Comparison of ENCODE assay signal across 17 cellular contexts in genomic region chr12:10191865-10192264, GRCh38. TPM values are rescaled to one million over a fixed set of nuclear protein-coding genes. Genes with fewer than 3 reads are reported as not detected.
A peak's percentile ranks its signal among the peaks of the same experiment; 100 is the strongest.
DNase-seq lines count a peak whose midpoint lies in the region; ATAC-seq, FAIRE-seq and TF ChIP-seq lines count a peak whose summit lies in the region.
"Had no signal": no experiment of that assay in that cellular context is flagged by ENCODE, and none has a peak within 500 bp of the region (broad histone marks: within the 10 kb centered on the region; RNA-seq: fewer than 3 reads in every experiment).

No MANE protein-coding gene starts in this region.

- no peak overlapping the region for H3K14ac ChIP-seq in IMR-90 (replicated peaks; ENCODE audit: low read depth, low read length)
- no peak overlapping the region for H3K14ac ChIP-seq in neuronal stem cell (ENCODE audit: low read length)

- H3K4me1 ChIP-seq in IMR-90 (ENCODE audit: control insufficient read depth, insufficient read depth, low read length) (peaks cover 11% of the 10 kb centered on the region), neuronal stem cell (ENCODE audit: control insufficient read depth in 2 of 2, insufficient read depth in 1 of 2, low read depth in 1 of 2, low read length in 2 of 2) (no peaks in the 10 kb centered on the region)
- H3K4me1 ChIP-seq: vagina had no signal

- H3K9ac ChIP-seq in IMR-90 (ENCODE audit: low read depth, low read length), result no peak overlapping the region
- H3K9ac ChIP-seq in neuronal stem cell (ENCODE audit: low read depth, low read length, poor library complexity), result no peak overlapping the region

- H3K23ac ChIP-seq in IMR-90 (ENCODE audit: low read depth, low read length) (no peak overlapping the region), neuronal stem cell (ENCODE audit: low read depth, low read length, poor library complexity) (no peak overlapping the region)

- H3K79me1 ChIP-seq in IMR-90 (ENCODE audit: low read depth in 1 of 2, low read length in 2 of 2) (no peaks in the 10 kb centered on the region), neuronal stem cell (ENCODE audit: low read depth, low read length) (no peaks in the 10 kb centered on the region)

- TF ChIP-seq POLR2A in IMR-90 (IDR thresholded peaks at IDR 0.05; ENCODE audit: low read depth, low read length), result no peak

- H2AFZ ChIP-seq in IMR-90 (replicated peaks; ENCODE audit: low read length, poor library complexity), result no peak overlapping the region
- H2AFZ ChIP-seq in neuronal stem cell (ENCODE audit: low read length), result no peak overlapping the region

- peaks cover 19% of the 10 kb centered on the region for H3K4me1 Mint-ChIP-seq in MCF 10A (ENCODE audit: insufficient read depth, unreplicated experiment)

- no peaks in the 10 kb centered on the region for H4K20me1 ChIP-seq in IMR-90 (ENCODE audit: insufficient read depth, low read length)

- H2BK120ac ChIP-seq in IMR-90 (ENCODE audit: low read depth, low read length) (peak overlapping the region; percentile 98), neuronal stem cell (ENCODE audit: low read depth, low read length) (no peak overlapping the region)

- H3K9me1 ChIP-seq in IMR-90 (ENCODE audit: insufficient read depth, low read length), result peaks cover 3% of the 10 kb centered on the region

- no peak overlapping the region for H4K91ac ChIP-seq in IMR-90 (ENCODE audit: insufficient read depth, low read depth, low read length)
- no peak overlapping the region for H4K91ac ChIP-seq in neuronal stem cell (ENCODE audit: low read depth, low read length, poor library complexity)

- H4K5ac ChIP-seq in IMR-90 (ENCODE audit: low read depth, low read length), result no peak overlapping the region

- in situ Hi-C loops in IMR-90 (cut with MboI; ENCODE audit: low sequenced_read_pairs), result loop anchor here (5.0 kb wide), 1 partner anchor 40 kb away; no protein-coding TSS in a partner anchor

- no peak overlapping the region for H2AK5ac ChIP-seq in IMR-90 (ENCODE audit: low read depth, low read length)
- H2AK5ac ChIP-seq in neuronal stem cell (ENCODE audit: low read depth, low read length), result no peak overlapping the region

- intact Hi-C loops in IMR-90 (cut with micrococcal nuclease), result loop anchor here (1.0 to 5.0 kb wide), 3 partner anchors 20 to 440 kb away; partner anchors contain the start of gene GABARAPL1
- intact Hi-C loops in MCF 10A (cut with micrococcal nuclease), result no loop called here

- peak; percentile 40 for ATAC-seq in IMR-90 (ENCODE audit: low read depth)
- ATAC-seq in HG03108 (IDR thresholded peaks at IDR 0.05; ENCODE audit: unreplicated experiment), result no peak

- no TSS peak for BruUV-seq in IMR-90 (replicated peaks; lab: Mats Ljungman, UMichigan)
- BruUV-seq in MCF 10A (replicated peaks; lab: Mats Ljungman, UMichigan), result no TSS peak

- H3K4me2 ChIP-seq in IMR-90 (ENCODE audit: low read depth, low read length) (no peak overlapping the region), neuronal stem cell (ENCODE audit: insufficient read depth, low read length, poor library complexity, severe bottlenecking) (no peak overlapping the region)

- H2BK20ac ChIP-seq in IMR-90 (ENCODE audit: low read depth, low read length), result peak overlapping the region; percentile 99; the same call in 1 of the 2 replicates

- no peak overlapping the region for H2BK12ac ChIP-seq in neuronal stem cell (ENCODE audit: low read length)

- CTCF ChIA-PET in IMR-90 (lab: Yijun Ruan, JAX), result interaction anchor here (1.0 to 2.6 kb wide), 2 partner anchors 38 to 49 kb away, joined by 5 to 31 read pairs; no protein-coding TSS in a partner anchor
- CTCF ChIA-PET in MCF 10A (lab: Yijun Ruan, JAX), result interaction anchor here (0.5 to 11.3 kb wide), 17 partner anchors 9 to 199 kb away, joined by 3 to 255 read pairs (median 4); no protein-coding TSS in a partner anchor

- no CpG with 5 or more reads among the region's 2 CpGs for WGBS in IMR-90 (ENCODE audit: extremely low coverage in 2 of 2, insufficient read length in 1 of 2), 2 experiments
- WGBS in neuronal stem cell (ENCODE audit: extremely low coverage in 2 of 2, insufficient read length in 2 of 2, insufficient replicate concordance in 1 of 2), 2 donors, result no CpG with 5 or more reads among the region's 2 CpGs

- H2AK9ac ChIP-seq in IMR-90 (replicated peaks; ENCODE audit: low read depth, low read length, poor library complexity), result no peak overlapping the region

- H3K9me3 Mint-ChIP-seq in MCF 10A (ENCODE audit: unreplicated experiment), result no peaks in the 10 kb centered on the region

- peak; percentile 39 for DNase-seq in AG08396 (ENCODE audit: low spot score)
- peak; percentile 81 for DNase-seq in IMR-90
- DNase-seq in MCF 10A (ENCODE audit: unreplicated experiment), result peak; percentile 61
- peak; percentile 62 for DNase-seq in iris pigment epithelial cell (ENCODE audit: low read depth)
- DNase-seq in neuronal stem cell (ENCODE audit: low spot score), result no peak
- no peak for DNase-seq in effector CD4-positive, alpha-beta T cell
- DNase-seq in GM19239 (ENCODE audit: insufficient read length, low spot score), result no peak
- DNase-seq: activated CD4-positive, alpha-beta T cell treated with anti-CD3 and anti-CD28 coated beads for 4 hours; activated T-cell treated with anti-CD3 and anti-CD28 coated beads, Interleukin-2, amount 50 U/mL, for 48 hours; DMS53; Karpas-422; NCI-H2029 treated with DMSO at 0.1 percent for 48 hours; posterior cingulate gyrus had no signal

- H2BK15ac ChIP-seq in IMR-90 (ENCODE audit: low read depth, low read length), result no peak overlapping the region; the same call in 2 of the 3 replicates
- no peak overlapping the region for H2BK15ac ChIP-seq in neuronal stem cell (ENCODE audit: low read length)

- H3K56ac ChIP-seq in IMR-90 (ENCODE audit: extremely low read depth, insufficient read depth, low read length), result peak overlapping the region; percentile 57; the same call in 1 of the 2 replicates

- H3K27me3 ChIP-seq in IMR-90 (ENCODE audit: control insufficient read depth, insufficient read depth, low read length), result no peaks in the 10 kb centered on the region
- no peaks in the 10 kb centered on the region for H3K27me3 ChIP-seq in neuronal stem cell (ENCODE audit: control insufficient read depth in 3 of 3, insufficient read depth in 3 of 3, low read depth in 1 of 3, low read length in 3 of 3)
- H3K27me3 ChIP-seq: vagina had no signal

- POLR2A ChIA-PET in IMR-90 (lab: Charles Lee; ENCODE audit: unreplicated experiment), result interaction anchor here (0.6 kb wide), 1 partner anchor 22 kb away, joined by 10 read pairs; no protein-coding TSS in a partner anchor
- POLR2A ChIA-PET in MCF 10A (lab: Yijun Ruan, JAX), result interaction anchor here (0.7 to 3.2 kb wide), 12 partner anchors 9 to 48 kb away, joined by 3 to 20 read pairs (median 4); partner anchors contain the start of gene GABARAPL1

- H3K18ac ChIP-seq in IMR-90 (ENCODE audit: low read depth, low read length) (no peak overlapping the region), neuronal stem cell (ENCODE audit: low read length) (no peak overlapping the region)

- H3K27ac Mint-ChIP-seq in MCF 10A (ENCODE audit: low read depth, unreplicated experiment), result no peak overlapping the region

- H3K4ac ChIP-seq in IMR-90 (ENCODE audit: low read depth, low read length) (peak overlapping the region; percentile 17; the same call in 1 of the 2 replicates), neuronal stem cell (ENCODE audit: low read length) (no peak overlapping the region)

- TF ChIP-seq RAD21 in IMR-90 (IDR thresholded peaks at IDR 0.05; ENCODE audit: low read length), result no peak

- dilution Hi-C loops in IMR-90 (cut with HindIII; ENCODE audit: low sequenced_read_pairs, unreplicated experiment), result no loop called here

- peak overlapping the region; percentile 87; the same call in 1 of the 2 replicates for H3K27ac ChIP-seq in IMR-90 (ENCODE audit: insufficient read depth, low read length)
- no peak overlapping the region for H3K27ac ChIP-seq in neuronal stem cell (replicated peaks; ENCODE audit: low read length)
- H3K27ac ChIP-seq: vagina had no signal

- no peak for FAIRE-seq in GM19239 (lab: Jason Lieb, UNC)
- FAIRE-seq: endometrium had no signal

- no peaks in the 10 kb centered on the region for H3K36me3 Mint-ChIP-seq in MCF 10A (ENCODE audit: insufficient read depth, unreplicated experiment)
- H3K36me3 Mint-ChIP-seq: brain had no signal

- TF ChIP-seq CTCF in IMR-90 (conservative IDR thresholded peaks at IDR 0.05; ENCODE audit: low read depth, low read length), result no peak
- no peak for TF ChIP-seq CTCF in MCF 10A (IDR thresholded peaks at IDR 0.05; ENCODE audit: unreplicated experiment)

- no peaks in the 10 kb centered on the region for H3K27me3 Mint-ChIP-seq in MCF 10A (ENCODE audit: insufficient read depth, unreplicated experiment)

- H4K8ac ChIP-seq in IMR-90 (ENCODE audit: low read depth in 2 of 2, low read length in 2 of 2) (peak overlapping the region; percentile 61 to 63; a peak in 2 of 4 replicates), neuronal stem cell (ENCODE audit: low read depth, low read length) (no peak overlapping the region)

- H3K9me3 ChIP-seq in IMR-90 (ENCODE audit: control insufficient read depth, insufficient read depth, low read length) (no peaks in the 10 kb centered on the region), neuronal stem cell (replicated peaks in 1 of 2; ENCODE audit: control insufficient read depth in 2 of 2, insufficient read depth in 1 of 2, low read depth in 1 of 2, low read length in 2 of 2) (no peaks in the 10 kb centered on the region)
- H3K9me3 ChIP-seq: vagina had no signal

- no peak overlapping the region for H3K4me3 ChIP-seq in IMR-90 (ENCODE audit: insufficient read depth, low read depth, low read length)
- H3K4me3 ChIP-seq in neuronal stem cell (ENCODE audit: low read length in 2 of 2), result no peak overlapping the region
- H3K4me3 ChIP-seq: vagina had no signal

- no peak overlapping the region for H3K4me3 Mint-ChIP-seq in MCF 10A (ENCODE audit: unreplicated experiment)

- H3K36me3 ChIP-seq in IMR-90 (ENCODE audit: control insufficient read depth, insufficient read depth, low read length), result no peaks in the 10 kb centered on the region
- H3K36me3 ChIP-seq in neuronal stem cell (replicated peaks in 1 of 2; ENCODE audit: control insufficient read depth in 2 of 2, insufficient read depth in 2 of 2, low read length in 2 of 2), result no peaks in the 10 kb centered on the region
- H3K36me3 ChIP-seq: vagina had no signal

- H2BK5ac ChIP-seq in IMR-90 (ENCODE audit: low read depth, low read length, poor library complexity, severe bottlenecking) (peak overlapping the region; percentile 97), neuronal stem cell (ENCODE audit: low read length) (no peak overlapping the region)

RNA-seq across cellular contexts. Expression of gene TMEM52B, which starts 13.0 kb away (rescaled TPM):
- 2.0 and 3.1 TPM in 2 replicates for total RNA-seq in IMR-90 (2012; rRNA removed)
- polyA plus RNA-seq in IMR-90 (2012; rRNA removed), result 2.4 and 3.6 TPM in 2 replicates
- 1.8 and 2.8 TPM in 2 replicates for polyA plus RNA-seq in IMR-90 (2012; cell fraction: cytosol; rRNA removed)
- polyA plus RNA-seq in IMR-90 (2012; cell fraction: nucleus; rRNA removed; ENCODE audit: low replicate concordance), result 1.9 and 2.8 TPM in 2 replicates
- not detected in 2 replicates for total RNA-seq in MCF 10A (2022)
- polyA plus RNA-seq in neuronal stem cell (2013, experiment 1 of 2), result not detected
- polyA plus RNA-seq in neuronal stem cell (2013, experiment 2 of 2), result not detected
- total RNA-seq: vagina had no signal

RNA-seq across cellular contexts. Expression of gene OLR1, which starts 19.9 kb away (rescaled TPM):
- 2.5 and 3.2 TPM in 2 replicates for total RNA-seq in IMR-90 (2012; rRNA removed)
- 2.8 and 4.1 TPM in 2 replicates for polyA plus RNA-seq in IMR-90 (2012; rRNA removed)
- 1.3 TPM in 2 replicates for polyA plus RNA-seq in IMR-90 (2012; cell fraction: cytosol; rRNA removed)
- polyA plus RNA-seq in IMR-90 (2012; cell fraction: nucleus; rRNA removed; ENCODE audit: low replicate concordance), result 0.23 and 2.8 TPM in 2 replicates
- total RNA-seq in MCF 10A (2022), result 0.25 TPM in 1 of 2 replicates, not detected in the other
- not detected for polyA plus RNA-seq in neuronal stem cell (2013, experiment 1 of 2)
- polyA plus RNA-seq in neuronal stem cell (2013, experiment 2 of 2), result not detected
- total RNA-seq: vagina had no signal

RNA-seq across cellular contexts. Expression of gene GABARAPL1, which starts 20.8 kb away (rescaled TPM):
- total RNA-seq in IMR-90 (2012; rRNA removed) (51.6 and 63.0 TPM in 2 replicates), MCF 10A (2022) (19.7 and 28.1 TPM in 2 replicates)
- 75.9 and 93.6 TPM in 2 replicates for polyA plus RNA-seq in IMR-90 (2012; rRNA removed)
- polyA plus RNA-seq in IMR-90 (2012; cell fraction: cytosol; rRNA removed), result 37.6 and 40.6 TPM in 2 replicates
- 45.0 and 217 TPM in 2 replicates for polyA plus RNA-seq in IMR-90 (2012; cell fraction: nucleus; rRNA removed; ENCODE audit: low replicate concordance)
- polyA plus RNA-seq in neuronal stem cell (2013, experiment 1 of 2), result 35.2 TPM
- 35.9 TPM for polyA plus RNA-seq in neuronal stem cell (2013, experiment 2 of 2)

Comparison
In these comparisons a context has a peak if more than half of its experiments do, and no peak if none do; other contexts are left out.
1. DNase-seq: peak in AG08396 (single experiment), IMR-90 (single experiment), MCF 10A (single experiment) and iris pigment epithelial cell (single experiment); none in neuronal stem cell (single experiment), effector CD4-positive, alpha-beta T cell (single experiment) and GM19239 (single experiment).